ENCODE assay signal across 16 cellular contexts in genomic region chr9:95037789-95038521, GRCh38.
DNase-seq lines count a peak whose midpoint lies in the region; ATAC-seq, FAIRE-seq and TF ChIP-seq lines count a peak whose summit lies in the region.
"Had no signal": no experiment of that assay in that cellular context is flagged by ENCODE, and none has a peak within 500 bp of the region (broad histone marks: within the 10 kb centered on the region; RNA-seq: fewer than 3 reads in every experiment).

No MANE protein-coding gene starts in this region.

- H3K4me1 ChIP-seq in esophagus squamous epithelium (peaks cover 18 to 99% (median 68%) of the 10 kb centered on the region in 3 donors), pancreas (peaks cover 43 to 67% (median 63%) of the 10 kb centered on the region in 3 donors)

- H3K27ac Mint-ChIP-seq in type B pancreatic cell, result peak overlapping the region; percentile 93
- H3K27ac Mint-ChIP-seq: activated naive CD8-positive, alpha-beta T cell treated with anti-CD3 and anti-CD28 coated beads, Interleukin-2, amount 50 U/mL, for 24 hours; CD8-positive, alpha-beta T cell; T-helper 1 cell treated with Interleukin-12 subunit alpha and Interleukin-12 subunit beta and Interleukin-4 antibody, amounts not matched to agents 30 μg/mL and 1 μg/mL, for 36 hours had no signal

- H3K27me3 ChIP-seq in esophagus squamous epithelium (no peaks in the 10 kb centered on the region), pancreas (no peaks in the 10 kb centered on the region)

- H3K4me3 ChIP-seq in esophagus squamous epithelium (no peak overlapping the region), pancreas (no peak overlapping the region)

- no peak for TF ChIP-seq POLR2A in esophagus squamous epithelium (IDR thresholded peaks at IDR 0.05)

- no peaks in the 10 kb centered on the region for H3K27me3 Mint-ChIP-seq in type B pancreatic cell
- H3K27me3 Mint-ChIP-seq: activated naive CD8-positive, alpha-beta T cell treated with anti-CD3 and anti-CD28 coated beads, Interleukin-2, amount 50 U/mL, for 24 hours had no signal

- DNase-seq in SIG-M5 treated with dmso at 0.1 percent for 504 hours (lab: John Stamatoyannopoulos, UW; ENCODE audit: unreplicated experiment) (peak; percentile 3), SIG-M5 (lab: John Stamatoyannopoulos, UW) (no peak), esophagus squamous epithelium (lab: John Stamatoyannopoulos, UW) (no peak), pancreas (no peak), type B pancreatic cell (ENCODE audit: extremely low spot score, unreplicated experiment) (no peak), LoVo (ENCODE audit: low spot score) (no peak)
- DNase-seq: activated naive CD8-positive, alpha-beta T cell treated with anti-CD3 and anti-CD28 coated beads, Interleukin-2, amount 50 U/mL, for 24 hours; activated T-cell treated with anti-CD3 and anti-CD28 coated beads, Interleukin-2, amount 50 U/mL, for 1 hour; CD8-positive, alpha-beta T cell; NCI-H1092 treated with DMSO at 0.1 percent for 48 hours; NCI-H446 treated with DMSO at 0.1 percent for 48 hours; stimulated activated CD4-positive, alpha-beta T cell treated with anti-CD3 and anti-CD28 coated beads, Interleukin-4, amount 100 ng/mL, for 1 hour had no signal

- ATAC-seq in pancreas (peak in 1 of 4 donors; percentile 21), HG02981 (IDR thresholded peaks at IDR 0.05; ENCODE audit: unreplicated experiment) (no peak), HG02763 (IDR thresholded peaks at IDR 0.05; ENCODE audit: unreplicated experiment) (no peak)
- ATAC-seq: activated naive CD8-positive, alpha-beta T cell treated with anti-CD3 and anti-CD28 coated beads, Interleukin-2, amount 50 U/mL, for 24 hours; CD8-positive, alpha-beta T cell had no signal

- H3K4me3 Mint-ChIP-seq in type B pancreatic cell, result peak overlapping the region; percentile 18
- H3K4me3 Mint-ChIP-seq: activated naive CD8-positive, alpha-beta T cell treated with anti-CD3 and anti-CD28 coated beads, Interleukin-2, amount 50 U/mL, for 24 hours; CD8-positive, alpha-beta T cell; T-helper 1 cell treated with Interleukin-12 subunit alpha and Interleukin-12 subunit beta and Interleukin-4 antibody, amounts not matched to agents 30 μg/mL and 1 μg/mL, for 36 hours had no signal

- H3K9me3 ChIP-seq in esophagus squamous epithelium, result no peaks in the 10 kb centered on the region
- no peaks in the 10 kb centered on the region for H3K9me3 ChIP-seq in pancreas

- H3K27ac ChIP-seq in esophagus squamous epithelium, result peak overlapping the region; percentile 78 to 97 (median 80)
- H3K27ac ChIP-seq in pancreas, result peak overlapping the region in 3 of 4 donors; percentile 6 to 64 (median 55)
- H3K27ac ChIP-seq: 22Rv1 had no signal

- WGBS in esophagus squamous epithelium, 2 donors, result 51 to 82% methylated on average over 7 of the region's 7 CpGs
- WGBS in pancreas, 2 donors, result 54 to 62% methylated on average over 7 of the region's 7 CpGs

- intact Hi-C loops in esophagus squamous epithelium (cut with DNase I) (no loop called here), pancreas (cut with DNase I) (no loop called here)

- H3K36me3 Mint-ChIP-seq in type B pancreatic cell, result peaks cover 41% of the 10 kb centered on the region

- peaks cover 47% of the 10 kb centered on the region for H3K4me1 Mint-ChIP-seq in type B pancreatic cell (ENCODE audit: unreplicated experiment)
- H3K4me1 Mint-ChIP-seq: activated naive CD8-positive, alpha-beta T cell treated with anti-CD3 and anti-CD28 coated beads, Interleukin-2, amount 50 U/mL, for 24 hours had no signal

- H3K36me3 ChIP-seq in esophagus squamous epithelium, result peaks cover 0 to 36% (median 4%) of the 10 kb centered on the region in 3 donors
- H3K36me3 ChIP-seq in pancreas, result no peaks in the 10 kb centered on the region

- no peaks in the 10 kb centered on the region for H3K9me3 Mint-ChIP-seq in type B pancreatic cell
- H3K9me3 Mint-ChIP-seq: activated naive CD8-positive, alpha-beta T cell treated with anti-CD3 and anti-CD28 coated beads, Interleukin-2, amount 50 U/mL, for 24 hours; CD8-positive, alpha-beta T cell; T-helper 1 cell treated with Interleukin-12 subunit alpha and Interleukin-12 subunit beta and Interleukin-4 antibody, amounts not matched to agents 30 μg/mL and 1 μg/mL, for 36 hours had no signal

- no peak for TF ChIP-seq CTCF in esophagus squamous epithelium (IDR thresholded peaks at IDR 0.05)
- no peak for TF ChIP-seq CTCF in pancreas (IDR thresholded peaks at IDR 0.05)
- TF ChIP-seq CTCF in type B pancreatic cell (conservative IDR thresholded peaks at IDR 0.05), result no peak

- no peak for FAIRE-seq in pancreas (lab: Jason Lieb, UNC)
